In the genomic region with DNA sequence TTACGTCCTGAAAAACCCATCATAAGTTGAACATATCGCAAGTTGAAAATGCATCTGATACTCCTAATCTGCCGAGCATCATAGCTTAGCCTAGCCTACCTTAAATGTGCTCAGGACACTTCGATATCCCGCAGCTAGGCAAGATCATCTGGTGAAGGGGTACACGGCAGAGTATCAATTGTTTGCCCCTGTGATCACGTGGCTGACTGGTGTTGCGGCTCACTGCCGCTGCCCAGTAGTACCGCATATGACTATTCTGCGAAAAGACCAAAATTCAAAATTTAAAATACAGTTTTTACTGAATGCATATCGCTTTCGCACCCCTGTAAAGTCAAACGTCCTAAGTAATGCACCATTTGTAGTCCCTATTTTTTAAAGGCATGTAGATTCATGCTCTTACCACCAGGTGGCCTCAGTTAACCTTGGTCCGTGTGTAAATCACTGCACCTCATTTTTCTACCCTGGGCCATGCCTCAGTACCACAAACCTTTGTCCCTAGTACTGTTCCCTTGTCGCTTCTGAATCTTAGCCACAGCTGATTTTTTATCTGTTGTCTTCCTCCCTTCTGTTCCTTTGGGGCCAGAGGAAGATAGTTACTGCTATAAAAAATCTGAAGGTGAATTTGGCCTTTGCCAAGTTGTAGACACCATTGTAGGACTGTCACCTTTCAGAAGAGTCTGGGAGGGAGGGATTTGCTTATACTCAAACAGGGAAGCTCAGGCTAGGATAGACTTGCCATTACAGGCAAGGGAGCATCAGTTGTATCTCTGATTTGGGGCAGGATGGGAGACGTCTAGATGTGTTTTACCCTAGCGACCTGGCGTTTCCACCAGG, we compare ENCODE assay signal across 8 cellular contexts. TPM values are rescaled to one million over a fixed set of nuclear protein-coding genes. Genes with fewer than 3 reads are reported as not detected.
DNase-seq lines count a peak whose midpoint lies in the region; ATAC-seq and TF ChIP-seq lines count a peak whose summit lies in the region.

No MANE protein-coding gene starts in this region.

- intact Hi-C loops in lower lobe of right lung (cut with DNase I) = loop anchor here (10.0 kb wide), 1 partner anchor 128 kb away; no protein-coding TSS in a partner anchor

- peaks cover 7% of the 10 kb centered on the region for H3K4me1 ChIP-seq in lower lobe of right lung

- in situ Hi-C loops in SK-MEL-5 (cut with HindIII; ENCODE audit: low pct_unique_long_range_greater_than_20kb, low sequenced_read_pairs) = no loop called here

- no peak overlapping the region for H3K4me3 ChIP-seq in lower lobe of right lung

- peaks cover 45% of the 10 kb centered on the region for H3K36me3 ChIP-seq in lower lobe of right lung

- no peaks in the 10 kb centered on the region for H3K27me3 ChIP-seq in lower lobe of right lung (ENCODE audit: low read depth)

- peak; percentile 87 to 88 for ATAC-seq in lower lobe of right lung
- ATAC-seq in HG02678 (IDR thresholded peaks at IDR 0.05; ENCODE audit: unreplicated experiment) = no peak

- peak; percentile 90 for TF ChIP-seq CTCF in lower lobe of right lung (IDR thresholded peaks at IDR 0.05)

- no peaks in the 10 kb centered on the region for H3K9me3 ChIP-seq in lower lobe of right lung

- H3K27ac ChIP-seq in lower lobe of right lung = no peak overlapping the region

- peak; percentile 44 for DNase-seq in NCI-H1694 treated with DMSO at 0.1 percent for 48 hours (lab: John Stamatoyannopoulos, UW)
- DNase-seq in NCI-H1694 (lab: John Stamatoyannopoulos, UW) = no peak
- DNase-seq in HT1080 (ENCODE audit: low read depth) = peak; percentile 51
- DNase-seq in SK-MEL-5 (ENCODE audit: low read depth, low spot score) = peak; percentile 73
- DNase-seq in ecto neural progenitor cell (ENCODE audit: low spot score) = peak; percentile 53
- DNase-seq in lower lobe of right lung = no peak
- DNase-seq in stromal cell of bone marrow (ENCODE audit: low read depth) = peak; percentile 59

RNA-seq across cellular contexts. Expression of a gene that starts 34.4 kb away (rescaled TPM):
- total RNA-seq in HT1080 (2014; rRNA removed; shearing (Covaris generic)) = 13.2 and 15.3 TPM in 2 replicates
- polyA plus RNA-seq in HT1080 (2015; cell fraction: cytosol; rRNA removed) = 16.0 and 16.3 TPM in 2 replicates
- 26.4 and 33.2 TPM in 2 replicates for polyA plus RNA-seq in HT1080 (2015; cell fraction: nucleus; rRNA removed)
- total RNA-seq in SK-MEL-5 (2014; rRNA removed; shearing (Covaris generic)) = 13.9 and 14.0 TPM in 2 replicates
- 29.1 and 36.5 TPM in 2 replicates for polyA plus RNA-seq in SK-MEL-5 (2015; cell fraction: cytosol; rRNA removed)
- 25.8 and 27.6 TPM in 2 replicates for polyA plus RNA-seq in SK-MEL-5 (2015; cell fraction: nucleus; rRNA removed)
- total RNA-seq in lower lobe of right lung = 83.7 TPM

RNA-seq across cellular contexts. Expression of a gene that starts 41.8 kb away (rescaled TPM):
- 35.4 and 42.5 TPM in 2 replicates for total RNA-seq in HT1080 (2014; rRNA removed; shearing (Covaris generic))
- polyA plus RNA-seq in HT1080 (2015; cell fraction: cytosol; rRNA removed) = 98.5 and 110 TPM in 2 replicates
- polyA plus RNA-seq in HT1080 (2015; cell fraction: nucleus; rRNA removed) = 83.8 and 85.0 TPM in 2 replicates
- total RNA-seq in SK-MEL-5 (2014; rRNA removed; shearing (Covaris generic)) = 14.6 and 16.5 TPM in 2 replicates
- polyA plus RNA-seq in SK-MEL-5 (2015; cell fraction: cytosol; rRNA removed) = 68.3 and 78.1 TPM in 2 replicates
- polyA plus RNA-seq in SK-MEL-5 (2015; cell fraction: nucleus; rRNA removed) = 25.5 and 29.3 TPM in 2 replicates
- total RNA-seq in lower lobe of right lung = 30.3 TPM

Comparison
In these comparisons a context has a peak if more than half of its experiments do, and no peak if none do; other contexts are left out.
1. DNase-seq: peak in NCI-H1694 treated with DMSO at 0.1 percent for 48 hours (single experiment), HT1080 (single experiment), SK-MEL-5 (single experiment), ecto neural progenitor cell (single experiment) and stromal cell of bone marrow (single experiment); none in NCI-H1694 (single experiment) and lower lobe of right lung (single experiment).